ENCODE assay signal across 1 cellular context in the genomic region with DNA sequence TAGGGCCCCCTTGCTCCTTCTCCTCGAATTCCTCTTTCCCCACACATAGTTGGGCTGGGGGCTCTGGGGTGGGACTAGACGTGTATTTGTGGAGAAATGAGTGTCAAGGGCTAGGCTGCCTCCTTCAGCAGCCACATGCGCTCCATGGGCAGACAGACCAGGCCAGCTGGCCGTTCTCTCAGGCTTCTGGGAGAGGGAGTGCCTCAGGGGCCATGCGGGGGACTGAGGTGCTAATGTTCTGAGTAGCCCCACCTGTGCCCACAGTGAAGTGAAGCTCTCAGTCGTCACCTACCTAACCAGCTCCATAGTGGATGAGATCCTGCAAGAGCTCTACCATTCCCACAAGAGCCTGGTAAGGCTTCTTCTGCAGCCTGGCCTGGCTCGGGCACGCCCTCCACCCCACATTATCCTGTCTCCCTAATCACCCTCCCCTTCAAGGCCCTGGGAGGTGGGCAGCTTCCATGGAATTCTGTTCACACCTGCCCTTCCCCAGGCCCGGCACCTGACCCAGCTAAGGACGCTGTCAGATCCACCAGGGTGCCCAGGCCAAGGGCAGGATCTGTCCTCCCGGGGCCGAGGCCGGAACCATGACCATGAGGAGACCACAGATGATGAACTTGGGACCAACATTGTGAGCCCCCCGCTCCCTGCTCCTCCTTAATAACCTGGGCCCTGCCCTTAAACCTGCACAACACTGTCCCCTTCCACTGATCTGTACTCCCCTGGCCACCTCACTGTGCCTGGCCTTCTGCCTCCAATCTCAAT.
TF ChIP-seq lines count a peak whose summit lies in the region.

No MANE protein-coding gene starts in this region.

TF ChIP-seq in HepG2, 621 proteins besides CTCF, POLR2A, EP300 and RAD21 (continued from another document):
- no peak for TF ChIP-seq SYNCRIP (IDR thresholded peaks at IDR 0.05; ENCODE audit: insufficient read depth, low read depth, low read length)
- TF ChIP-seq HOXA9 (CRISPR knock-in tag; IDR thresholded peaks at IDR 0.05; ENCODE audit: borderline replicate concordance), result no peak
- TF ChIP-seq NFE2L2 (IDR thresholded peaks at IDR 0.05; ENCODE audit: low read length), result no peak
- no peak for TF ChIP-seq HOXA7 (CRISPR knock-in tag; IDR thresholded peaks at IDR 0.05)
- TF ChIP-seq ZNF274 (CRISPR knock-in tag; IDR thresholded peaks at IDR 0.05), result no peak
- TF ChIP-seq SNAI1 (CRISPR knock-in tag; IDR thresholded peaks at IDR 0.05; ENCODE audit: borderline replicate concordance), result 0 out of 2 replicates have a peak, but pooled peaks have one; percentile 20
- TF ChIP-seq KDM5B (CRISPR knock-in tag; IDR thresholded peaks at IDR 0.05; ENCODE audit: borderline replicate concordance), result peak; percentile 51; the same call in 1 of the 2 replicates
- TF ChIP-seq ZSCAN20 (CRISPR knock-in tag; IDR thresholded peaks at IDR 0.05; ENCODE audit: borderline replicate concordance), result no peak
- 0 out of 2 replicates have a peak, but pooled peaks have one; percentile 18 for TF ChIP-seq NRL (CRISPR knock-in tag; IDR thresholded peaks at IDR 0.05; ENCODE audit: borderline replicate concordance)
- TF ChIP-seq ISX (CRISPR knock-in tag; conservative IDR thresholded peaks at IDR 0.05), result no peak
- TF ChIP-seq RFXANK (CRISPR knock-in tag; IDR thresholded peaks at IDR 0.05), result no peak
- TF ChIP-seq PTBP1 (IDR thresholded peaks at IDR 0.05; ENCODE audit: low read depth, low read length, poor library complexity, severe bottlenecking), result no peak
- TF ChIP-seq ZSCAN22 (CRISPR knock-in tag; IDR thresholded peaks at IDR 0.05), result no peak
- no peak for TF ChIP-seq SALL2 (CRISPR knock-in tag; IDR thresholded peaks at IDR 0.05)
- TF ChIP-seq, protein P1, sequence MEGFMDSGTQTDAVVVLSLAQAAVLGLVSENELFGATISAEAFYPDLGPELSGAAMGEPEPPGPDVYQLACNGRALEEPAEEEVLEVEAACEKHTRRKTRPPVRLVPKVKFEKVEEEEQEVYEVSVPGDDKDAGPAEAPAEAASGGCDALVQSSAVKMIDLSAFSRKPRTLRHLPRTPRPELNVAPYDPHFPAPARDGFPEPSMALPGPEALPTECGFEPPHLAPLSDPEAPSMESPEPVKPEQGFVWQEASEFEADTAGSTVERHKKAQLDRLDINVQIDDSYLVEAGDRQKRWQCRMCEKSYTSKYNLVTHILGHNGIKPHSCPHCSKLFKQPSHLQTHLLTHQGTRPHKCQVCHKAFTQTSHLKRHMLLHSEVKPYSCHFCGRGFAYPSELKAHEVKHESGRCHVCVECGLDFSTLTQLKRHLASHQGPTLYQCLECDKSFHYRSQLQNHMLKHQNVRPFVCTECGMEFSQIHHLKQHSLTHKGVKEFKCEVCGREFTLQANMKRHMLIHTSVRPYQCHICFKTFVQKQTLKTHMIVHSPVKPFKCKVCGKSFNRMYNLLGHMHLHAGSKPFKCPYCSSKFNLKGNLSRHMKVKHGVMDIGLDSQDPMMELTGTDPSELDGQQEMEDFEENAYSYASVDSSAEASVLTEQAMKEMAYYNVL (CRISPR knock-in tag; IDR thresholded peaks at IDR 0.05; ENCODE audit: borderline replicate concordance), result 0 out of 2 replicates have a peak, but pooled peaks have one; percentile 28
- TF ChIP-seq ZNF563 (CRISPR knock-in tag; IDR thresholded peaks at IDR 0.05), result 0 out of 2 replicates have a peak, but pooled peaks have one; percentile 9
- 0 out of 2 replicates have a peak, but pooled peaks have one; percentile 14 for TF ChIP-seq TOPORS (CRISPR knock-in tag; IDR thresholded peaks at IDR 0.05)
- no peak for TF ChIP-seq NCOA2 (CRISPR knock-in tag; IDR thresholded peaks at IDR 0.05)
- TF ChIP-seq ZNF530 (CRISPR knock-in tag; IDR thresholded peaks at IDR 0.05; ENCODE audit: low read depth), result no peak
- TF ChIP-seq, protein P2, sequence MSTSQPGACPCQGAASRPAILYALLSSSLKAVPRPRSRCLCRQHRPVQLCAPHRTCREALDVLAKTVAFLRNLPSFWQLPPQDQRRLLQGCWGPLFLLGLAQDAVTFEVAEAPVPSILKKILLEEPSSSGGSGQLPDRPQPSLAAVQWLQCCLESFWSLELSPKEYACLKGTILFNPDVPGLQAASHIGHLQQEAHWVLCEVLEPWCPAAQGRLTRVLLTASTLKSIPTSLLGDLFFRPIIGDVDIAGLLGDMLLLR (CRISPR knock-in tag; IDR thresholded peaks at IDR 0.05), result 0 out of 2 replicates have a peak, but pooled peaks have one; percentile 36
- TF ChIP-seq, protein P3, sequence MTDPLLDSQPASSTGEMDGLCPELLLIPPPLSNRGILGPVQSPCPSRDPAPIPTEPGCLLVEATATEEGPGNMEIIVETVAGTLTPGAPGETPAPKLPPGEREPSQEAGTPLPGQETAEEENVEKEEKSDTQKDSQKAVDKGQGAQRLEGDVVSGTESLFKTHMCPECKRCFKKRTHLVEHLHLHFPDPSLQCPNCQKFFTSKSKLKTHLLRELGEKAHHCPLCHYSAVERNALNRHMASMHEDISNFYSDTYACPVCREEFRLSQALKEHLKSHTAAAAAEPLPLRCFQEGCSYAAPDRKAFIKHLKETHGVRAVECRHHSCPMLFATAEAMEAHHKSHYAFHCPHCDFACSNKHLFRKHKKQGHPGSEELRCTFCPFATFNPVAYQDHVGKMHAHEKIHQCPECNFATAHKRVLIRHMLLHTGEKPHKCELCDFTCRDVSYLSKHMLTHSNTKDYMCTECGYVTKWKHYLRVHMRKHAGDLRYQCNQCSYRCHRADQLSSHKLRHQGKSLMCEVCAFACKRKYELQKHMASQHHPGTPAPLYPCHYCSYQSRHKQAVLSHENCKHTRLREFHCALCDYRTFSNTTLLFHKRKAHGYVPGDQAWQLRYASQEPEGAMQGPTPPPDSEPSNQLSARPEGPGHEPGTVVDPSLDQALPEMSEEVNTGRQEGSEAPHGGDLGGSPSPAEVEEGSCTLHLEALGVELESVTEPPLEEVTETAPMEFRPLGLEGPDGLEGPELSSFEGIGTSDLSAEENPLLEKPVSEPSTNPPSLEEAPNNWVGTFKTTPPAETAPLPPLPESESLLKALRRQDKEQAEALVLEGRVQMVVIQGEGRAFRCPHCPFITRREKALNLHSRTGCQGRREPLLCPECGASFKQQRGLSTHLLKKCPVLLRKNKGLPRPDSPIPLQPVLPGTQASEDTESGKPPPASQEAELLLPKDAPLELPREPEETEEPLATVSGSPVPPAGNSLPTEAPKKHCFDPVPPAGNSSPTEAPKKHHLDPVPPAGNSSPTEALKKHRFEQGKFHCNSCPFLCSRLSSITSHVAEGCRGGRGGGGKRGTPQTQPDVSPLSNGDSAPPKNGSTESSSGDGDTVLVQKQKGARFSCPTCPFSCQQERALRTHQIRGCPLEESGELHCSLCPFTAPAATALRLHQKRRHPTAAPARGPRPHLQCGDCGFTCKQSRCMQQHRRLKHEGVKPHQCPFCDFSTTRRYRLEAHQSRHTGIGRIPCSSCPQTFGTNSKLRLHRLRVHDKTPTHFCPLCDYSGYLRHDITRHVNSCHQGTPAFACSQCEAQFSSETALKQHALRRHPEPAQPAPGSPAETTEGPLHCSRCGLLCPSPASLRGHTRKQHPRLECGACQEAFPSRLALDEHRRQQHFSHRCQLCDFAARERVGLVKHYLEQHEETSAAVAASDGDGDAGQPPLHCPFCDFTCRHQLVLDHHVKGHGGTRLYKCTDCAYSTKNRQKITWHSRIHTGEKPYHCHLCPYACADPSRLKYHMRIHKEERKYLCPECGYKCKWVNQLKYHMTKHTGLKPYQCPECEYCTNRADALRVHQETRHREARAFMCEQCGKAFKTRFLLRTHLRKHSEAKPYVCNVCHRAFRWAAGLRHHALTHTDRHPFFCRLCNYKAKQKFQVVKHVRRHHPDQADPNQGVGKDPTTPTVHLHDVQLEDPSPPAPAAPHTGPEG (CRISPR knock-in tag; IDR thresholded peaks at IDR 0.05), result no peak
- TF ChIP-seq, protein P4, sequence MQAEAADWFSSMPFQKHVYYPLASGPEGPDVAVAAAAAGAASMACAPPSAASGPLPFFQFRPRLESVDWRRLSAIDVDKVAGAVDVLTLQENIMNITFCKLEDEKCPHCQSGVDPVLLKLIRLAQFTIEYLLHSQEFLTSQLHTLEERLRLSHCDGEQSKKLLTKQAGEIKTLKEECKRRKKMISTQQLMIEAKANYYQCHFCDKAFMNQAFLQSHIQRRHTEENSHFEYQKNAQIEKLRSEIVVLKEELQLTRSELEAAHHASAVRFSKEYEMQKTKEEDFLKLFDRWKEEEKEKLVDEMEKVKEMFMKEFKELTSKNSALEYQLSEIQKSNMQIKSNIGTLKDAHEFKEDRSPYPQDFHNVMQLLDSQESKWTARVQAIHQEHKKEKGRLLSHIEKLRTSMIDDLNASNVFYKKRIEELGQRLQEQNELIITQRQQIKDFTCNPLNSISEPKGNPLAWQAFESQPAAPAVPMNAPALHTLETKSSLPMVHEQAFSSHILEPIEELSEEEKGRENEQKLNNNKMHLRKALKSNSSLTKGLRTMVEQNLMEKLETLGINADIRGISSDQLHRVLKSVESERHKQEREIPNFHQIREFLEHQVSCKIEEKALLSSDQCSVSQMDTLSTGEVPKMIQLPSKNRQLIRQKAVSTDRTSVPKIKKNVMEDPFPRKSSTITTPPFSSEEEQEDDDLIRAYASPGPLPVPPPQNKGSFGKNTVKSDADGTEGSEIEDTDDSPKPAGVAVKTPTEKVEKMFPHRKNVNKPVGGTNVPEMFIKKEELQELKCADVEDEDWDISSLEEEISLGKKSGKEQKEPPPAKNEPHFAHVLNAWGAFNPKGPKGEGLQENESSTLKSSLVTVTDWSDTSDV (CRISPR knock-in tag; IDR thresholded peaks at IDR 0.05), result peak; percentile 87; the same call in 1 of the 2 replicates
